Comparison of ENCODE assay signal across 18 cellular contexts in genomic region chr1:56097713-56098112, GRCh38.
DNase-seq lines count a peak whose midpoint lies in the region; ATAC-seq, FAIRE-seq and TF ChIP-seq lines count a peak whose summit lies in the region.
"Had no signal": no experiment of that assay in that cellular context is flagged by ENCODE, and none has a peak within 500 bp of the region (broad histone marks: within the 10 kb centered on the region; RNA-seq: fewer than 3 reads in every experiment).

No MANE protein-coding gene starts in this region.

- no peaks in the 10 kb centered on the region for H3K79me1 ChIP-seq in IMR-90 (ENCODE audit: low read depth in 1 of 2, low read length in 2 of 2)

- H3K9me3 ChIP-seq in IMR-90 (ENCODE audit: control insufficient read depth, insufficient read depth, low read length) (no peaks in the 10 kb centered on the region), GM12878 (replicated peaks; ENCODE audit: control insufficient read depth, insufficient read depth, low read length) (no peaks in the 10 kb centered on the region; the same call in 2 of the 3 replicates), sigmoid colon (no peaks in the 10 kb centered on the region), A673 (ENCODE audit: low read depth, low read length, poor library complexity, severe bottlenecking) (no peaks in the 10 kb centered on the region)

- no peak for FAIRE-seq in GM12878 (lab: Jason Lieb, UNC)
- FAIRE-seq: A204.1, D721Med, G401.6, GM12892, H54 had no signal

- H3K79me2 ChIP-seq in GM12878 (ENCODE audit: control insufficient read depth, insufficient read depth, low read length), result no peaks in the 10 kb centered on the region

- H2AK9ac ChIP-seq in IMR-90 (replicated peaks; ENCODE audit: low read depth, low read length, poor library complexity), result no peak overlapping the region

- dilution Hi-C loops in IMR-90 (cut with HindIII; ENCODE audit: low sequenced_read_pairs, unreplicated experiment), result no loop called here

- no peak for TF ChIP-seq EP300 in GM12878 (IDR thresholded peaks at IDR 0.05; ENCODE audit: borderline replicate concordance in 1 of 2, control insufficient read depth in 1 of 2, low read depth in 2 of 2, low read length in 2 of 2)
- no peak for TF ChIP-seq EP300 in sigmoid colon (IDR thresholded peaks at IDR 0.05)

- H3K14ac ChIP-seq in IMR-90 (replicated peaks; ENCODE audit: low read depth, low read length), result no peak overlapping the region

- no peak for TF ChIP-seq CTCF in IMR-90 (conservative IDR thresholded peaks at IDR 0.05; ENCODE audit: low read depth, low read length)
- TF ChIP-seq CTCF in GM12878 (IDR thresholded peaks at IDR 0.05 in 2 of 3, conservative IDR thresholded peaks at IDR 0.05 in 1 of 3; ENCODE audit: control insufficient read depth in 2 of 3, extremely low read depth in 1 of 3, insufficient read depth in 1 of 3, low read depth in 3 of 3, low read length in 3 of 3), result no peak
- TF ChIP-seq CTCF in fibroblast of pulmonary artery (IDR thresholded peaks at IDR 0.05; ENCODE audit: low read length, missing control alignments), result no peak
- no peak for TF ChIP-seq CTCF in sigmoid colon (IDR thresholded peaks at IDR 0.05)
- no peak for TF ChIP-seq CTCF in A673 (conservative IDR thresholded peaks at IDR 0.05; ENCODE audit: low read depth, low read length)

- H3K9ac ChIP-seq in IMR-90 (ENCODE audit: low read depth, low read length), result no peak overlapping the region
- no peak overlapping the region for H3K9ac ChIP-seq in GM12878 (ENCODE audit: control insufficient read depth, insufficient read depth, low read length)

- in situ Hi-C loops in IMR-90 (cut with MboI; ENCODE audit: low sequenced_read_pairs) (no loop called here), GM12878 (cut with MboI) (no loop called here)

- H3K27me3 ChIP-seq in IMR-90 (ENCODE audit: control insufficient read depth, insufficient read depth, low read length) (no peaks in the 10 kb centered on the region), GM12878 (replicated peaks in 1 of 2; ENCODE audit: control insufficient read depth in 2 of 2, insufficient read depth in 2 of 2, low read length in 1 of 2) (no peaks in the 10 kb centered on the region), sigmoid colon (no peaks in the 10 kb centered on the region), A673 (replicated peaks; ENCODE audit: insufficient read depth, low read depth, low read length, poor library complexity) (no peaks in the 10 kb centered on the region)

- H3K18ac ChIP-seq in IMR-90 (ENCODE audit: low read depth, low read length), result no peak overlapping the region

- TF ChIP-seq POLR2A in IMR-90 (IDR thresholded peaks at IDR 0.05; ENCODE audit: low read depth, low read length) (no peak), GM12878 (IDR thresholded peaks at IDR 0.05; ENCODE audit: low read depth, low read length) (no peak), sigmoid colon (IDR thresholded peaks at IDR 0.05) (no peak)

- H2BK5ac ChIP-seq in IMR-90 (ENCODE audit: low read depth, low read length, poor library complexity, severe bottlenecking), result peak overlapping the region; percentile 23

- no peak overlapping the region for H3K56ac ChIP-seq in IMR-90 (ENCODE audit: extremely low read depth, insufficient read depth, low read length)

- H4K20me1 ChIP-seq in IMR-90 (ENCODE audit: insufficient read depth, low read length), result no peaks in the 10 kb centered on the region
- H4K20me1 ChIP-seq in GM12878 (ENCODE audit: control insufficient read depth, insufficient read depth), result no peaks in the 10 kb centered on the region

- H3K23ac ChIP-seq in IMR-90 (ENCODE audit: low read depth, low read length), result no peak overlapping the region

- POLR2A ChIA-PET in IMR-90 (lab: Charles Lee; ENCODE audit: unreplicated experiment), result no interaction called here
- POLR2A ChIA-PET in GM12878 (lab: Charles Lee), result interaction anchor here (0.9 kb wide), 1 partner anchor 16 kb away, joined by 3 read pairs; no protein-coding TSS in a partner anchor
- POLR2A ChIA-PET in A673 (lab: Charles Lee; ENCODE audit: low non-redundant PET), result no interaction called here

- H2AK5ac ChIP-seq in IMR-90 (ENCODE audit: low read depth, low read length), result no peak overlapping the region

- H4K91ac ChIP-seq in IMR-90 (ENCODE audit: insufficient read depth, low read depth, low read length), result no peak overlapping the region

- RAD21 ChIA-PET in GM12878 (lab: Charles Lee; ENCODE audit: unreplicated experiment), result interaction anchor here (1.5 kb wide), 2 partner anchors 25 to 37 kb away, joined by 3 to 4 read pairs; no protein-coding TSS in a partner anchor

- DNase-seq in IMR-90 (peak; percentile 37), GM12878 (ENCODE audit: low read depth, low spot score) (no peak), fibroblast of pulmonary artery (ENCODE audit: low read depth) (peak; percentile 31), sigmoid colon (no peak), A673 (ENCODE audit: low spot score) (no peak), SHP77 treated with DMSO at 0.1 percent for 48 hours (lab: John Stamatoyannopoulos, UW) (no peak)
- DNase-seq: CD8-positive, alpha-beta T cell; COR-L47; DMS153; DMS79 treated with DMSO at 0.1 percent for 48 hours; EL had no signal

- BruUV-seq in IMR-90 (replicated peaks; lab: Mats Ljungman, UMichigan), result no TSS peak
- BruUV-seq in GM12878 (replicated peaks; lab: Mats Ljungman, UMichigan), result no TSS peak
- no TSS peak for BruUV-seq in A673 (replicated peaks; lab: Mats Ljungman, UMichigan)

- H2AFZ ChIP-seq in IMR-90 (replicated peaks; ENCODE audit: low read length, poor library complexity), result no peak overlapping the region
- no peak overlapping the region for H2AFZ ChIP-seq in GM12878 (ENCODE audit: control insufficient read depth, low read depth, low read length)

- H2BK15ac ChIP-seq in IMR-90 (ENCODE audit: low read depth, low read length), result no peak overlapping the region

- no peak overlapping the region for H2BK120ac ChIP-seq in IMR-90 (ENCODE audit: low read depth, low read length)

- SMC1A ChIA-PET in GM12878 (lab: Charles Lee; ENCODE audit: uncharacterized antibody, unreplicated experiment), result interaction anchor here (1.0 to 5.3 kb wide), 3 partner anchors 9 to 114 kb away, joined by 3 to 24 read pairs (median 4); no protein-coding TSS in a partner anchor

- TF ChIP-seq RAD21 in IMR-90 (IDR thresholded peaks at IDR 0.05; ENCODE audit: low read length) (no peak), GM12878 (IDR thresholded peaks at IDR 0.05; ENCODE audit: insufficient read depth, low read depth, low read length) (no peak)

- no CpG with 5 or more reads among the region's 2 CpGs for WGBS in IMR-90 (ENCODE audit: extremely low coverage in 2 of 2, insufficient read length in 1 of 2), 2 experiments
- 24% methylated on average over 2 of the region's 2 CpGs for WGBS in GM12878 (ENCODE audit: insufficient coverage, insufficient replicate concordance, low lambda C conversion rate, missing lambda C conversion rate)
- 81 to 87% methylated on average over 2 of the region's 2 CpGs for WGBS in sigmoid colon, 2 donors

- H3K4me1 ChIP-seq in IMR-90 (ENCODE audit: control insufficient read depth, insufficient read depth, low read length), result peaks cover 7% of the 10 kb centered on the region
- H3K4me1 ChIP-seq in GM12878 (ENCODE audit: control insufficient read depth, insufficient read depth, low read length), result no peaks in the 10 kb centered on the region
- H3K4me1 ChIP-seq in sigmoid colon, result no peaks in the 10 kb centered on the region
- H3K4me1 ChIP-seq in A673 (ENCODE audit: insufficient read depth, low read length, poor library complexity, severe bottlenecking), result no peaks in the 10 kb centered on the region

- ATAC-seq in GM18868 (IDR thresholded peaks at IDR 0.05; ENCODE audit: unreplicated experiment) (peak; percentile 62), IMR-90 (ENCODE audit: low read depth) (no peak), GM12878 (peak; percentile 69), HG03342 (IDR thresholded peaks at IDR 0.05; ENCODE audit: unreplicated experiment) (no peak)
- ATAC-seq: CD8-positive, alpha-beta T cell had no signal

- intact Hi-C loops in IMR-90 (cut with micrococcal nuclease), result no loop called here
- intact Hi-C loops in GM12878 (cut with micrococcal nuclease; ENCODE audit: unreplicated experiment), result no loop called here
- intact Hi-C loops in sigmoid colon (cut with DNase I), result no loop called here
- intact Hi-C loops in A673 (cut with micrococcal nuclease; ENCODE audit: unreplicated experiment), result no loop called here

- peaks cover 3% of the 10 kb centered on the region; the same call in 1 of the 2 replicates for H3K9me1 ChIP-seq in IMR-90 (ENCODE audit: insufficient read depth, low read length)

- H3K4me2 ChIP-seq in IMR-90 (ENCODE audit: low read depth, low read length) (no peak overlapping the region), GM12878 (ENCODE audit: control insufficient read depth, insufficient read depth) (no peak overlapping the region)

- CTCF ChIA-PET in IMR-90 (lab: Yijun Ruan, JAX), result no interaction called here
- CTCF ChIA-PET in GM12878 (lab: Yijun Ruan, JAX), result interaction anchor here (1.3 to 1.6 kb wide), 2 partner anchors 37 to 44 kb away, joined by 3 to 4 read pairs; no protein-coding TSS in a partner anchor
- CTCF ChIA-PET in A673 (lab: Charles Lee), result no interaction called here

- H3K4ac ChIP-seq in IMR-90 (ENCODE audit: low read depth, low read length), result no peak overlapping the region

- H3K36me3 ChIP-seq in IMR-90 (ENCODE audit: control insufficient read depth, insufficient read depth, low read length), result no peaks in the 10 kb centered on the region
- no peaks in the 10 kb centered on the region for H3K36me3 ChIP-seq in GM12878 (ENCODE audit: control insufficient read depth in 2 of 2, insufficient read depth in 2 of 2, low read length in 1 of 2)
- H3K36me3 ChIP-seq in sigmoid colon, result no peaks in the 10 kb centered on the region
- H3K36me3 ChIP-seq in A673 (ENCODE audit: insufficient read depth, low read length, poor library complexity, severe bottlenecking), result no peaks in the 10 kb centered on the region

- H3K4me3 ChIP-seq in IMR-90 (ENCODE audit: insufficient read depth, low read depth, low read length) (no peak overlapping the region), GM12878 (no peak overlapping the region), fibroblast of pulmonary artery (replicated peaks; ENCODE audit: low read depth, low read length) (no peak overlapping the region), sigmoid colon (no peak overlapping the region), A673 (ENCODE audit: low read depth, low read length, poor library complexity, severe bottlenecking) (no peak overlapping the region)

- no peak overlapping the region for H4K5ac ChIP-seq in IMR-90 (ENCODE audit: low read depth, low read length)

- H3K27ac ChIP-seq in IMR-90 (ENCODE audit: insufficient read depth, low read length) (no peak overlapping the region), GM12878 (ENCODE audit: control insufficient read depth, insufficient read depth) (no peak overlapping the region), sigmoid colon (no peak overlapping the region), A673 (ENCODE audit: low read depth, low read length, poor library complexity, severe bottlenecking) (no peak overlapping the region)

- H2BK20ac ChIP-seq in IMR-90 (ENCODE audit: low read depth, low read length), result no peak overlapping the region

- no peak overlapping the region for H4K8ac ChIP-seq in IMR-90 (ENCODE audit: low read depth in 2 of 2, low read length in 2 of 2)

TF ChIP-seq in IMR-90, 13 proteins besides CTCF, POLR2A, EP300 and RAD21:
- TF ChIP-seq RFX5 (IDR thresholded peaks at IDR 0.05; ENCODE audit: low read depth, low read length), result no peak

TF ChIP-seq in GM12878, 131 proteins besides CTCF, POLR2A, EP300 and RAD21 (continues in another document):
- TF ChIP-seq JUNB (IDR thresholded peaks at IDR 0.05), result peak; percentile 52

Comparison
In these comparisons a context has a peak if more than half of its experiments do, and no peak if none do; other contexts are left out.
1. ATAC-seq: peak in GM18868 (single experiment) and GM12878 (single experiment); none in IMR-90 (single experiment) and HG03342 (single experiment).
2. DNase-seq: peak in IMR-90 (single experiment) and fibroblast of pulmonary artery (single experiment); none in GM12878 (single experiment), sigmoid colon (single experiment), A673 (single experiment) and SHP77 treated with DMSO at 0.1 percent for 48 hours (single experiment).